ENCODE assay signal across 11 cellular contexts in the genomic region with DNA sequence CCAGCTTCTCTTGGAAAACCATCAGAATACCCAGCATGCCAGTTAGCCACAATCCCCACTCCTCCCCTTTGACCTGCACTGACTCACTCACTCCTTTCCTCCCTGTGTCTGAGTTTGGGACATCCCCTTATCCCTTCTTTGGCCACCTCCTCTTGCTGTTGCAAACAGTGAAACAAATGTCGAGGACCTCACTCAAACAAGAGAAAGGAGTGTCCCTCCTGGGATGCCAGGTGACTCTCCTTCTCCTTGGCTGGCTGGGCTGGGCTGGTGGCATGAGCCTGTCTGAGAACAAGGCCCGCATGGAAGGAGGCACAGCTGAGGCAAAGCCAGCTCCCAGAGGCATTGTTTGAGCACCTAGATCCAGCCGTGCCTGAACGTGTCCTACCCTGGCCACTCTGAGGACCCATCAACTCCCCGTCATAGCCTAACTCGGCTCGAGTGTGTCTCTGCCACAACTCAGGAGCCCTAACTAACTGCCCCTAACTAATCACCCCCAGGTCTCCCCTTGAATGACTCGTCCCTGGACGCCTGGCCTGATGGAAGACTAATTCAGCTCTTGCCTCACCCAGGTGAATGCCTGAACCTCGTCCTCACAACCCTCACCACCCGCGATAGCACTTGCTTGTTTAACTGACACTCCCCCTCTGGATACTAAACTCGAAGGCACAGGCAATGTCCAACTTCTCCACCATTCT. TPM values are rescaled to one million over a fixed set of nuclear protein-coding genes. Genes with fewer than 3 reads are reported as not detected.
DNase-seq lines count a peak whose midpoint lies in the region; ATAC-seq and TF ChIP-seq lines count a peak whose summit lies in the region.
"Had no signal": no experiment of that assay in that cellular context is flagged by ENCODE, and none has a peak within 500 bp of the region (broad histone marks: within the 10 kb centered on the region; RNA-seq: fewer than 3 reads in every experiment).

No MANE protein-coding gene starts in this region.

- H3K27ac Mint-ChIP-seq in effector memory CD8-positive, alpha-beta T cell, result peak overlapping the region; percentile 33 to 69
- peak overlapping the region in 2 of 3 experiments; percentile 48 to 100 for H3K27ac Mint-ChIP-seq in nephron

- H3K9ac ChIP-seq in MM.1S (ENCODE audit: low read length), result no peak overlapping the region

- CTCF ChIA-PET in AG04450 (lab: Charles Lee), result no interaction called here

- TF ChIP-seq CTCF in AG04450 (IDR thresholded peaks at IDR 0.05; ENCODE audit: low read depth, low read length), result no peak
- no peak for TF ChIP-seq CTCF in nephron (IDR thresholded peaks at IDR 0.05; ENCODE audit: unreplicated experiment in 3 of 3)
- TF ChIP-seq CTCF in MM.1S (IDR thresholded peaks at IDR 0.05; ENCODE audit: low read length), result no peak
- TF ChIP-seq CTCF in GM10266 (IDR thresholded peaks at IDR 0.05; ENCODE audit: control insufficient read depth, insufficient read depth, low read depth, missing control alignments), result no peak

- POLR2A ChIA-PET in AG04450 (lab: Yijun Ruan, JAX), result interaction anchor here (0.5 kb wide), 1 partner anchor 363 kb away, joined by 3 read pairs; no protein-coding TSS in a partner anchor

- H3K4me1 ChIP-seq in MM.1S (ENCODE audit: low read length), result no peaks in the 10 kb centered on the region

- peaks cover 89% of the 10 kb centered on the region for H3K79me2 ChIP-seq in MM.1S (ENCODE audit: low read length)

- H3K9me3 ChIP-seq in AG04450 (ENCODE audit: control insufficient read depth, insufficient read depth, low read length) (no peaks in the 10 kb centered on the region; the same call in 1 of the 2 replicates), MM.1S (replicated peaks; ENCODE audit: insufficient read depth, low read length) (no peaks in the 10 kb centered on the region)

- H3K36me3 ChIP-seq in MM.1S (replicated peaks; ENCODE audit: insufficient read depth, low read length), result no peaks in the 10 kb centered on the region

- peaks cover 3% of the 10 kb centered on the region for H3K36me3 Mint-ChIP-seq in effector memory CD8-positive, alpha-beta T cell (ENCODE audit: insufficient read depth)
- H3K36me3 Mint-ChIP-seq in nephron (ENCODE audit: low read depth), result peaks cover 23% of the 10 kb centered on the region

- no peaks in the 10 kb centered on the region for H3K9me3 Mint-ChIP-seq in effector memory CD8-positive, alpha-beta T cell
- H3K9me3 Mint-ChIP-seq in nephron, result no peaks in the 10 kb centered on the region

- no peak overlapping the region for H3K4me3 Mint-ChIP-seq in effector memory CD8-positive, alpha-beta T cell
- H3K4me3 Mint-ChIP-seq in nephron, result no peak overlapping the region

- no peak for ATAC-seq in effector memory CD8-positive, alpha-beta T cell (replicated peaks)
- ATAC-seq in HG03045 (IDR thresholded peaks at IDR 0.05; ENCODE audit: unreplicated experiment), result no peak
- ATAC-seq in HG02571 (IDR thresholded peaks at IDR 0.05; ENCODE audit: unreplicated experiment), result no peak

- DNase-seq in AG04450 (ENCODE audit: low read depth, low spot score), result peak; percentile 41
- peak; percentile 93 for DNase-seq in LHCN-M2 (ENCODE audit: low read depth)
- no peak for DNase-seq in effector memory CD8-positive, alpha-beta T cell
- no peak for DNase-seq in MM.1S
- no peak for DNase-seq in GM10266 (ENCODE audit: extremely low spot score)
- DNase-seq: foreskin melanocyte, NCI-H1048, SIG-M5 had no signal

- no peak overlapping the region for H3K4me2 ChIP-seq in MM.1S (ENCODE audit: low read depth, low read length)

- H3K27ac ChIP-seq in AG04450 (ENCODE audit: low read depth, low read length) (peak overlapping the region; percentile 65), MM.1S (ENCODE audit: low read length) (no peak overlapping the region)

- peaks cover 23 to 29% of the 10 kb centered on the region in 2 donors for H3K4me1 Mint-ChIP-seq in effector memory CD8-positive, alpha-beta T cell (ENCODE audit: low read depth in 2 of 2)
- peaks cover 79% of the 10 kb centered on the region for H3K4me1 Mint-ChIP-seq in nephron

- H3K4me3 ChIP-seq in AG04450 (ENCODE audit: low read depth, low read length), result no peak overlapping the region
- no peak overlapping the region for H3K4me3 ChIP-seq in MM.1S (ENCODE audit: low read length)

- no peaks in the 10 kb centered on the region for H4K20me1 ChIP-seq in MM.1S (ENCODE audit: insufficient read depth, low read length)

- no peaks in the 10 kb centered on the region for H3F3A ChIP-seq in MM.1S (ENCODE audit: insufficient read depth, low read length)

- H3K27me3 ChIP-seq in AG04450 (ENCODE audit: control insufficient read depth, insufficient read depth, low read length), result no peaks in the 10 kb centered on the region
- no peaks in the 10 kb centered on the region for H3K27me3 ChIP-seq in MM.1S (replicated peaks; ENCODE audit: insufficient read depth, low read length)

- H2AFZ ChIP-seq in MM.1S (ENCODE audit: low read length), result no peak overlapping the region

- no peaks in the 10 kb centered on the region for H3K27me3 Mint-ChIP-seq in effector memory CD8-positive, alpha-beta T cell
- H3K27me3 Mint-ChIP-seq in nephron (ENCODE audit: low read depth), result peaks cover 5% of the 10 kb centered on the region

- no peaks in the 10 kb centered on the region for H3K9me2 ChIP-seq in MM.1S (replicated peaks; ENCODE audit: insufficient read depth, low read length)

RNA-seq across cellular contexts. Expression of a gene that starts 43.0 kb away (rescaled TPM):
- 3.3 and 8.0 TPM in 2 replicates for polyA plus RNA-seq in AG04450 (2011; rRNA removed)
- polyA minus RNA-seq in AG04450 (2011; rRNA and poly(A)+ RNA removed), result 15.4 and 16.5 TPM in 2 replicates
- 72.4 and 79.0 TPM in 2 replicates for total RNA-seq in LHCN-M2 (2014; rRNA removed)
- polyA plus RNA-seq in LHCN-M2 (2012), result 138 TPM

Comparison
In these comparisons a context has a peak if more than half of its experiments do, and no peak if none do; other contexts are left out.
1. DNase-seq: peak in AG04450 (single experiment) and LHCN-M2 (single experiment); none in effector memory CD8-positive, alpha-beta T cell (0 of 3), MM.1S (single experiment) and GM10266 (single experiment).